In genomic region chr2:86621290-86621943, GRCh38 we compare ENCODE assay signal across 7 cellular contexts. TPM values are rescaled to one million over a fixed set of nuclear protein-coding genes. Genes with fewer than 3 reads are reported as not detected.
DNase-seq lines count a peak whose midpoint lies in the region; ATAC-seq and TF ChIP-seq lines count a peak whose summit lies in the region.

No MANE protein-coding gene starts in this region.

- DNase-seq in HAP-1 (ENCODE audit: low spot score in 2 of 2), result peak in 1 of 2 experiments; percentile 34
- DNase-seq in RWPE2 (ENCODE audit: low spot score), result no peak
- DNase-seq in esophagus squamous epithelium (lab: John Stamatoyannopoulos, UW), result no peak
- no peak for DNase-seq in smooth muscle cell (lab: John Stamatoyannopoulos, UW; ENCODE audit: unreplicated experiment)
- DNase-seq in central memory CD4-positive, alpha-beta T cell, result no peak
- no peak for DNase-seq in middle frontal gyrus (ENCODE audit: extremely low spot score, low spot score)

- peak overlapping the region; percentile 87 for H3K9ac ChIP-seq in smooth muscle cell (ENCODE audit: low read depth)

- peaks cover 34% of the 10 kb centered on the region for H4K20me1 ChIP-seq in smooth muscle cell (ENCODE audit: low read depth)

- H3K27ac ChIP-seq in RWPE2 (ENCODE audit: poor library complexity, severe bottlenecking) (peak overlapping the region; percentile 82), esophagus squamous epithelium (peak overlapping the region; percentile 98 to 100 (median 99)), smooth muscle cell (ENCODE audit: low read depth) (peak overlapping the region; percentile 0)

- ATAC-seq in RWPE2 (ENCODE audit: low read depth) (no peak), GM19328 (IDR thresholded peaks at IDR 0.05; ENCODE audit: unreplicated experiment) (no peak)

- no peak for TF ChIP-seq POLR2A in esophagus squamous epithelium (IDR thresholded peaks at IDR 0.05)

- WGBS in esophagus squamous epithelium, 2 donors, result 9 to 11% methylated on average over 6 of the region's 6 CpGs
- WGBS in smooth muscle cell (ENCODE audit: low lambda C conversion rate), result 56% methylated on average over 6 of the region's 6 CpGs

- H3K79me2 ChIP-seq in smooth muscle cell (ENCODE audit: low read depth), result peaks cover 48% of the 10 kb centered on the region

- H3K4me3 ChIP-seq in HAP-1 (peak overlapping the region; percentile 64), RWPE2 (ENCODE audit: severe bottlenecking) (peak overlapping the region; percentile 67), esophagus squamous epithelium (peak overlapping the region; percentile 73 to 89 (median 83)), smooth muscle cell (peak overlapping the region; percentile 72)

- in situ Hi-C loops in HAP-1 (cut with MboI; ENCODE audit: low sequenced_read_pairs), result no loop called here

- no peak for TF ChIP-seq CTCF in RWPE2 (IDR thresholded peaks at IDR 0.05; ENCODE audit: poor library complexity, severe bottlenecking)
- peak in 2 of 6 experiments; percentile 8 to 15 for TF ChIP-seq CTCF in esophagus squamous epithelium (IDR thresholded peaks at IDR 0.05)
- no peak for TF ChIP-seq CTCF in smooth muscle cell (IDR thresholded peaks at IDR 0.05; ENCODE audit: borderline replicate concordance, insufficient read depth, poor library complexity, severe bottlenecking)

- H2AFZ ChIP-seq in smooth muscle cell (ENCODE audit: low read depth), result no peak overlapping the region

- H3K4me2 ChIP-seq in smooth muscle cell, result peak overlapping the region; percentile 88

- no peaks in the 10 kb centered on the region for H3K9me3 ChIP-seq in HAP-1
- no peaks in the 10 kb centered on the region for H3K9me3 ChIP-seq in RWPE2 (ENCODE audit: severe bottlenecking)
- no peaks in the 10 kb centered on the region for H3K9me3 ChIP-seq in esophagus squamous epithelium
- H3K9me3 ChIP-seq in smooth muscle cell (replicated peaks; ENCODE audit: low read depth), result no peaks in the 10 kb centered on the region

- H3K36me3 ChIP-seq in HAP-1 (replicated peaks) (peaks cover 17% of the 10 kb centered on the region), RWPE2 (ENCODE audit: low read depth) (peaks cover 31% of the 10 kb centered on the region), esophagus squamous epithelium (peaks cover 0 to 39% (median 0%) of the 10 kb centered on the region in 3 donors), smooth muscle cell (ENCODE audit: low read depth) (no peaks in the 10 kb centered on the region)

- no peaks in the 10 kb centered on the region for H3K27me3 ChIP-seq in HAP-1 (ENCODE audit: low read depth)
- no peaks in the 10 kb centered on the region for H3K27me3 ChIP-seq in RWPE2 (ENCODE audit: insufficient read depth, poor library complexity, severe bottlenecking)
- no peaks in the 10 kb centered on the region for H3K27me3 ChIP-seq in esophagus squamous epithelium
- no peaks in the 10 kb centered on the region for H3K27me3 ChIP-seq in smooth muscle cell (ENCODE audit: low read depth)

- H3F3A ChIP-seq in smooth muscle cell (ENCODE audit: low read depth), result no peaks in the 10 kb centered on the region

- intact Hi-C loops in esophagus squamous epithelium (cut with DNase I), result no loop called here

- H3K4me1 ChIP-seq in HAP-1 (peaks cover 14% of the 10 kb centered on the region), RWPE2 (ENCODE audit: insufficient read depth, poor library complexity, severe bottlenecking) (peaks cover 5% of the 10 kb centered on the region), esophagus squamous epithelium (peaks cover 3 to 54% (median 5%) of the 10 kb centered on the region in 3 donors), smooth muscle cell (ENCODE audit: low read depth) (peaks cover 7% of the 10 kb centered on the region)

RNA-seq across cellular contexts. Expression of gene RNF103, which starts 2.2 kb away (rescaled TPM):
- total RNA-seq in esophagus squamous epithelium, result 10 to 100 TPM; 15.6 to 28.8 (median 18.8) TPM
- 21.5 and 25.7 TPM in 2 replicates for total RNA-seq in smooth muscle cell
- polyA plus RNA-seq in smooth muscle cell, result 14.1 and 14.8 TPM in 2 replicates

RNA-seq across cellular contexts. Expression of gene CHMP3, which starts 58.2 kb away (rescaled TPM):
- 100 to 1,000 TPM in 1 of 4 donors, 10 to 100 TPM in 3; 55.5 to 103 (median 65.5) TPM for total RNA-seq in esophagus squamous epithelium
- total RNA-seq in smooth muscle cell, result 41.5 and 57.7 TPM in 2 replicates
- polyA plus RNA-seq in smooth muscle cell, result 42.9 and 48.9 TPM in 2 replicates

Comparison
In these comparisons a context has a peak if more than half of its experiments do, and no peak if none do; other contexts are left out.
1. H3K27ac ChIP-seq: peak in every context shown above with its lines; median percentile 99 in esophagus squamous epithelium; 82 in RWPE2; 0 in smooth muscle cell.